9 cellular contexts compared by ENCODE assay signal in the genomic region with DNA sequence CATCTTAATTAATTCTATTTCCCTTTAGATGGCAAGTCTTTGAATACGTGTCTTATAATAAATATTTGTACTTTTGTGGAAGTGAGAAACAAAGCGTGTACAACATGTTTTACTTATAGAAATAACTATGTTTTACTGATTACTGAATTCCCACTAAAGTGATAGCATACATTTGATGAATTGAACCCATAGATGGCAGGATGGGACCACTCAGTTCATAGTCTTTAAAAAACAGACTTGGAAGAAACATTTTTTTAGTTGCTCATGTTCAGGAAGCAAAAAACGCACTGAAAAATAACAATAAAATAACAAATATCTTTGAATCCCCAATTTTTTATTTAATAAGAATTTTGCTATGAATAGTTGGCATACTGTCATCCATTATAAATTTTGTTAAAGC.
A peak's percentile ranks its signal among the peaks of the same experiment; 100 is the strongest.
DNase-seq lines count a peak whose midpoint lies in the region; ATAC-seq and TF ChIP-seq lines count a peak whose summit lies in the region.
"Had no signal": no experiment of that assay in that cellular context is flagged by ENCODE, and none has a peak within 500 bp of the region (broad histone marks: within the 10 kb centered on the region; RNA-seq: fewer than 3 reads in every experiment).

No MANE protein-coding gene starts in this region.

- no peaks in the 10 kb centered on the region for H3K36me3 Mint-ChIP-seq in MCF 10A (ENCODE audit: insufficient read depth, unreplicated experiment)

- H3K4me1 Mint-ChIP-seq in MCF 10A (ENCODE audit: insufficient read depth, unreplicated experiment): no peaks in the 10 kb centered on the region

- H3K4me3 ChIP-seq in breast epithelium: no peak overlapping the region
- H3K4me3 ChIP-seq in tibial nerve: no peak overlapping the region

- ATAC-seq in foreskin keratinocyte (no peak), GM18907 (IDR thresholded peaks at IDR 0.05; ENCODE audit: unreplicated experiment) (no peak), GM21576 (IDR thresholded peaks at IDR 0.05; ENCODE audit: unreplicated experiment) (no peak)

- no peaks in the 10 kb centered on the region for H3K36me3 ChIP-seq in breast epithelium
- H3K36me3 ChIP-seq in tibial nerve: no peaks in the 10 kb centered on the region

- POLR2A ChIA-PET in MCF 10A (lab: Yijun Ruan, JAX): no interaction called here

- intact Hi-C loops in MCF 10A (cut with micrococcal nuclease) (loop anchor here (1.0 to 10.0 kb wide), 3 partner anchors 449 to 599 kb away; no protein-coding TSS in a partner anchor), breast epithelium (cut with DNase I; ENCODE audit: low total_unique reads) (no loop called here)

- TF ChIP-seq POLR2A in breast epithelium (IDR thresholded peaks at IDR 0.05) (no peak), tibial nerve (IDR thresholded peaks at IDR 0.05) (no peak)

- H3K4me1 ChIP-seq in breast epithelium (no peaks in the 10 kb centered on the region), foreskin keratinocyte (no peaks in the 10 kb centered on the region), tibial nerve (peaks cover 0 to 13% (median 0%) of the 10 kb centered on the region in 4 donors)
- H3K4me1 ChIP-seq: parathyroid adenoma had no signal

- no TSS peak for BruUV-seq in MCF 10A (replicated peaks; lab: Mats Ljungman, UMichigan)

- H3K9me3 ChIP-seq in breast epithelium (no peaks in the 10 kb centered on the region), tibial nerve (no peaks in the 10 kb centered on the region)

- CTCF ChIA-PET in MCF 10A (lab: Yijun Ruan, JAX): interaction anchor here (0.6 to 3.5 kb wide), 6 partner anchors 13 to 591 kb away, joined by 3 to 11 read pairs (median 5); no protein-coding TSS in a partner anchor

- no peak for TF ChIP-seq EP300 in tibial nerve (IDR thresholded peaks at IDR 0.05)

- H3K27me3 ChIP-seq in breast epithelium (no peaks in the 10 kb centered on the region), foreskin keratinocyte (no peaks in the 10 kb centered on the region), tibial nerve (no peaks in the 10 kb centered on the region)

- no peaks in the 10 kb centered on the region for H3K9me3 Mint-ChIP-seq in MCF 10A (ENCODE audit: unreplicated experiment)

- H3K27me3 Mint-ChIP-seq in MCF 10A (ENCODE audit: insufficient read depth, unreplicated experiment): no peaks in the 10 kb centered on the region

- WGBS in tibial nerve, 2 donors: 32 to 33% methylated on average over 3 of the region's 3 CpGs

- H3K27ac ChIP-seq in breast epithelium (no peak overlapping the region), foreskin keratinocyte (no peak overlapping the region), tibial nerve (no peak overlapping the region)
- H3K27ac ChIP-seq: parathyroid adenoma had no signal

- no peak overlapping the region for H3K27ac Mint-ChIP-seq in MCF 10A (ENCODE audit: low read depth, unreplicated experiment)

- peak; percentile 53 for TF ChIP-seq CTCF in MCF 10A (IDR thresholded peaks at IDR 0.05; ENCODE audit: unreplicated experiment)
- TF ChIP-seq CTCF in breast epithelium (IDR thresholded peaks at IDR 0.05): no peak
- peak; percentile 48 for TF ChIP-seq CTCF in foreskin keratinocyte (conservative IDR thresholded peaks at IDR 0.05)
- TF ChIP-seq CTCF in tibial nerve (IDR thresholded peaks at IDR 0.05): peak; percentile 5 to 38 (median 26)

- DNase-seq in MCF 10A (ENCODE audit: unreplicated experiment) (peak; percentile 29), breast epithelium (ENCODE audit: low spot score in 2 of 2) (no peak), OCI-M1 (lab: John Stamatoyannopoulos, UW) (peak; percentile 75), foreskin keratinocyte (peak in 1 of 2 donors; percentile 10), tibial nerve (ENCODE audit: low spot score in 2 of 2) (no peak), HPDE6-E6E7 (ENCODE audit: extremely low spot score) (no peak)

- H3K4me3 Mint-ChIP-seq in MCF 10A (ENCODE audit: unreplicated experiment): no peak overlapping the region

Comparison
In these comparisons a context has a peak if more than half of its experiments do, and no peak if none do; other contexts are left out.
1. DNase-seq: peak in MCF 10A (single experiment) and OCI-M1 (single experiment); none in breast epithelium (0 of 2), tibial nerve (0 of 2) and HPDE6-E6E7 (single experiment).
2. CTCF ChIP-seq: peak in MCF 10A (single experiment), foreskin keratinocyte (single experiment) and tibial nerve (5 of 5); none in breast epithelium (0 of 3).